Comparison of ENCODE assay signal across 17 cellular contexts in genomic region chr11:115454525-115454924, GRCh38. TPM values are rescaled to one million over a fixed set of nuclear protein-coding genes. Genes with fewer than 3 reads are reported as not detected.
DNase-seq lines count a peak whose midpoint lies in the region; ATAC-seq, FAIRE-seq and TF ChIP-seq lines count a peak whose summit lies in the region.
"Had no signal": no experiment of that assay in that cellular context is flagged by ENCODE, and none has a peak within 500 bp of the region (broad histone marks: within the 10 kb centered on the region; RNA-seq: fewer than 3 reads in every experiment).

No MANE protein-coding gene starts in this region.

- H3K27ac Mint-ChIP-seq in endodermal cell: no peak overlapping the region
- H3K27ac Mint-ChIP-seq in CD14-positive monocyte: no peak overlapping the region
- H3K27ac Mint-ChIP-seq: CD4-positive, CD25-positive, alpha-beta regulatory T cell; CD8-positive, alpha-beta T cell had no signal

- H4K20me1 ChIP-seq in MM.1S (ENCODE audit: insufficient read depth, low read length) (no peaks in the 10 kb centered on the region), HepG2 (ENCODE audit: insufficient read depth, low read length) (no peaks in the 10 kb centered on the region; the same call in 1 of the 2 replicates)

- H3F3A ChIP-seq in MM.1S (ENCODE audit: insufficient read depth, low read length): no peaks in the 10 kb centered on the region

- no peak overlapping the region for H2AFZ ChIP-seq in MM.1S (ENCODE audit: low read length)
- H2AFZ ChIP-seq in HepG2 (ENCODE audit: low read length): no peak overlapping the region

- peaks cover 60% of the 10 kb centered on the region for H3K4me1 Mint-ChIP-seq in endodermal cell
- no peaks in the 10 kb centered on the region for H3K4me1 Mint-ChIP-seq in CD14-positive monocyte
- H3K4me1 Mint-ChIP-seq: CD4-positive, CD25-positive, alpha-beta regulatory T cell had no signal

- TF ChIP-seq POLR2A in HepG2 (IDR thresholded peaks at IDR 0.05; ENCODE audit: insufficient read depth in 1 of 2, low read depth in 2 of 2, low read length in 2 of 2): no peak

- CTCF ChIA-PET in HepG2 (lab: Yijun Ruan, JAX; ENCODE audit: low intra/inter-chr PET ratio, low total read pairs): no interaction called here

- 91% methylated on average over 1 of the region's 1 CpG; no CpG with 5 or more reads in 1 of the 2 experiments for WGBS in endodermal cell (ENCODE audit: insufficient coverage in 1 of 2, insufficient read length in 1 of 2), 2 experiments
- WGBS in HepG2 (ENCODE audit: low lambda C conversion rate): 20% methylated on average over 1 of the region's 1 CpG
- 78 to 95% (median 90%) methylated on average over 1 of the region's 1 CpG for WGBS in small intestine, 3 donors

- DNase-seq in MM.1S (no peak), endodermal cell (no peak), HepG2 (ENCODE audit: low spot score) (no peak), iPS-NIHi7 (ENCODE audit: extremely low spot score) (no peak), CD14-positive monocyte (ENCODE audit: low spot score) (no peak), small intestine (no peak)
- DNase-seq: C1 segment of cervical spinal cord; Caco-2; CD4-positive, CD25-positive, alpha-beta regulatory T cell; CD8-positive, alpha-beta T cell; DMS153; DND-41; H7; HCEC 1CT had no signal

- TF ChIP-seq CTCF in MM.1S (IDR thresholded peaks at IDR 0.05; ENCODE audit: low read length): no peak
- TF ChIP-seq CTCF in endodermal cell (conservative IDR thresholded peaks at IDR 0.05): no peak
- TF ChIP-seq CTCF in HepG2 (CRISPR knock-in tag; IDR thresholded peaks at IDR 0.05): no peak
- TF ChIP-seq CTCF in CD14-positive monocyte (IDR thresholded peaks at IDR 0.05): no peak

- ATAC-seq in HepG2: peak; percentile 58
- no peak for ATAC-seq in HG02973 (IDR thresholded peaks at IDR 0.05; ENCODE audit: unreplicated experiment)
- ATAC-seq: CD8-positive, alpha-beta T cell had no signal

- H3K9me3 ChIP-seq in MM.1S (replicated peaks; ENCODE audit: insufficient read depth, low read length) (no peaks in the 10 kb centered on the region), endodermal cell (ENCODE audit: control insufficient read depth, low read length) (no peaks in the 10 kb centered on the region), HepG2 (ENCODE audit: low read length) (no peaks in the 10 kb centered on the region), small intestine (ENCODE audit: control insufficient read depth, low read depth) (no peaks in the 10 kb centered on the region)
- H3K9me3 ChIP-seq: Caco-2 had no signal

- H3K27ac ChIP-seq in MM.1S (ENCODE audit: low read length) (peak overlapping the region; percentile 38; the same call in 1 of the 2 replicates), endodermal cell (ENCODE audit: low read depth, low read length) (no peak overlapping the region), HepG2 (ENCODE audit: extremely low read length, insufficient read depth, low read length) (no peak overlapping the region), small intestine (ENCODE audit: low read depth in 1 of 2, low read length in 1 of 2) (no peak overlapping the region)

- no peak for TF ChIP-seq EP300 in HepG2 (IDR thresholded peaks at IDR 0.05; ENCODE audit: low read depth in 2 of 2, low read length in 2 of 2)
- TF ChIP-seq EP300 in HepG2 (CRISPR knock-in tag; IDR thresholded peaks at IDR 0.05; ENCODE audit: borderline replicate concordance): no peak

- H3K27me3 ChIP-seq in MM.1S (replicated peaks; ENCODE audit: insufficient read depth, low read length) (no peaks in the 10 kb centered on the region), endodermal cell (ENCODE audit: control insufficient read depth, insufficient read depth, low read length, poor library complexity, severe bottlenecking) (no peaks in the 10 kb centered on the region), HepG2 (ENCODE audit: control insufficient read depth in 1 of 2, insufficient read depth in 2 of 2, low read length in 2 of 2) (no peaks in the 10 kb centered on the region), small intestine (ENCODE audit: control insufficient read depth in 2 of 2, insufficient read depth in 2 of 2, low read length in 2 of 2) (no peaks in the 10 kb centered on the region)

- no peaks in the 10 kb centered on the region for H3K36me3 ChIP-seq in MM.1S (replicated peaks; ENCODE audit: insufficient read depth, low read length)
- H3K36me3 ChIP-seq in endodermal cell (ENCODE audit: control insufficient read depth, insufficient read depth, low read length): no peaks in the 10 kb centered on the region
- peaks cover 0 to 1% of the 10 kb centered on the region in 2 experiments; a peak in 2 of 5 replicates for H3K36me3 ChIP-seq in HepG2 (replicated peaks in 1 of 2; ENCODE audit: control insufficient read depth in 1 of 2, insufficient read depth in 2 of 2, low read length in 2 of 2)
- H3K36me3 ChIP-seq in small intestine (ENCODE audit: control insufficient read depth in 2 of 2, insufficient read depth in 2 of 2, low read length in 2 of 2): no peaks in the 10 kb centered on the region

- no peak for TF ChIP-seq RAD21 in HepG2 (CRISPR knock-in tag; IDR thresholded peaks at IDR 0.05)

- intact Hi-C loops in HepG2 (cut with micrococcal nuclease; ENCODE audit: unreplicated experiment): no loop called here
- intact Hi-C loops in CD14-positive monocyte (cut with micrococcal nuclease): no loop called here

- no peaks in the 10 kb centered on the region for H3K36me3 Mint-ChIP-seq in endodermal cell (ENCODE audit: low read depth)
- H3K36me3 Mint-ChIP-seq in CD14-positive monocyte: no peaks in the 10 kb centered on the region
- H3K36me3 Mint-ChIP-seq: CD4-positive, CD25-positive, alpha-beta regulatory T cell; CD8-positive, alpha-beta T cell had no signal

- POLR2A ChIA-PET in HepG2 (lab: Yijun Ruan, JAX): no interaction called here

- H3K4me1 ChIP-seq in MM.1S (ENCODE audit: low read length) (peaks cover 28% of the 10 kb centered on the region), endodermal cell (ENCODE audit: control insufficient read depth, insufficient read depth, low read length) (peaks cover 15% of the 10 kb centered on the region), HepG2 (ENCODE audit: insufficient read depth, low read length) (peaks cover 33% of the 10 kb centered on the region), small intestine (ENCODE audit: control insufficient read depth in 2 of 2, insufficient read depth in 1 of 2, low read depth in 1 of 2, low read length in 1 of 2) (no peaks in the 10 kb centered on the region)

- H3K9me3 Mint-ChIP-seq in endodermal cell: no peaks in the 10 kb centered on the region
- H3K9me3 Mint-ChIP-seq in CD14-positive monocyte: peaks cover 0 to 1% (median 0%) of the 10 kb centered on the region in 7 donors
- H3K9me3 Mint-ChIP-seq: CD8-positive, alpha-beta T cell had no signal

- peak; percentile 47 for FAIRE-seq in HepG2 (lab: Jason Lieb, UNC)
- FAIRE-seq in small intestine (lab: Jason Lieb, UNC): no peak
- FAIRE-seq: G401.6, H1 had no signal

- H3K9ac ChIP-seq in MM.1S (ENCODE audit: low read length) (no peak overlapping the region), endodermal cell (ENCODE audit: extremely low read depth, low read length, poor library complexity, severe bottlenecking) (no peak overlapping the region), HepG2 (ENCODE audit: insufficient read depth, low read depth, low read length) (no peak overlapping the region)

- peak overlapping the region; percentile 47 for H3K4me2 ChIP-seq in MM.1S (ENCODE audit: low read depth, low read length)
- H3K4me2 ChIP-seq in HepG2 (ENCODE audit: low read depth, low read length): no peak overlapping the region

- no peaks in the 10 kb centered on the region for H3K9me2 ChIP-seq in MM.1S (replicated peaks; ENCODE audit: insufficient read depth, low read length)

- BruUV-seq in HepG2 (replicated peaks; lab: Mats Ljungman, UMichigan): no TSS peak

- H3K4me3 ChIP-seq in MM.1S (ENCODE audit: low read length): no peak overlapping the region; the same call in 1 of the 2 replicates
- peak overlapping the region; percentile 37 for H3K4me3 ChIP-seq in endodermal cell (ENCODE audit: low read length)
- no peak overlapping the region for H3K4me3 ChIP-seq in HepG2 (replicated peaks in 1 of 3; ENCODE audit: insufficient read depth in 1 of 3, low read depth in 2 of 3, low read length in 3 of 3)
- H3K4me3 ChIP-seq in small intestine (ENCODE audit: low read depth in 1 of 2, low read length in 2 of 2): no peak overlapping the region

- H3K27me3 Mint-ChIP-seq in endodermal cell (ENCODE audit: insufficient read depth) (no peaks in the 10 kb centered on the region), CD14-positive monocyte (ENCODE audit: low read depth in 3 of 3) (peaks cover 2 to 3% (median 3%) of the 10 kb centered on the region in 3 donors)
- H3K27me3 Mint-ChIP-seq: CD4-positive, CD25-positive, alpha-beta regulatory T cell had no signal

- H3K4me3 Mint-ChIP-seq in endodermal cell (no peak overlapping the region), CD14-positive monocyte (no peak overlapping the region)
- H3K4me3 Mint-ChIP-seq: CD4-positive, CD25-positive, alpha-beta regulatory T cell; CD8-positive, alpha-beta T cell had no signal

- H3K79me2 ChIP-seq in MM.1S (ENCODE audit: low read length) (peaks cover 97% of the 10 kb centered on the region), HepG2 (ENCODE audit: insufficient read depth, low read length) (peaks cover 38% of the 10 kb centered on the region)

- in situ Hi-C loops in HepG2 (cut with HindIII; ENCODE audit: extremely low pct_ligation_motif_present, low pct_unique_long_range_greater_than_20kb): no loop called here

RNA-seq across cellular contexts. Expression of gene CADM1, which starts 49.7 kb away (rescaled TPM):
- 10 to 100 TPM; 76.3 to 88.2 TPM for total RNA-seq in endodermal cell
- 95.9 TPM for polyA plus RNA-seq in endodermal cell (2013, experiment 1 of 2)
- 91.3 TPM for polyA plus RNA-seq in endodermal cell (2013, experiment 2 of 2)
- total RNA-seq in HepG2 (2016; rRNA removed; fragmentation: Illumina TruSeq; extraction: Trizol): 62.2 and 122 TPM in 2 replicates
- total RNA-seq in HepG2 (2016; cell fraction: cytosol; rRNA removed; fragmentation: Illumina TruSeq; extraction: Trizol; ENCODE audit: low read depth): 20.6 and 22.4 TPM in 2 replicates
- 50.3 and 115 TPM in 2 replicates for total RNA-seq in HepG2 (2016; cell fraction: insoluble cytoplasmic fraction; rRNA removed; fragmentation: Illumina TruSeq; extraction: Trizol)
- total RNA-seq in HepG2 (2016; cell fraction: membrane; rRNA removed; fragmentation: Illumina TruSeq; extraction: Trizol): 22.9 and 28.5 TPM in 2 replicates
- total RNA-seq in HepG2 (2016; cell fraction: nucleus; rRNA removed; fragmentation: Illumina TruSeq; extraction: Trizol): 159 and 163 TPM in 2 replicates
- polyA plus RNA-seq in HepG2 (2011; rRNA removed): 61.6 and 71.3 TPM in 2 replicates
- 52.5 and 58.8 TPM in 2 replicates for polyA plus RNA-seq in HepG2 (2011; cell fraction: cytosol; rRNA removed)
- polyA plus RNA-seq in HepG2 (2011; cell fraction: nucleus; rRNA removed): 32.4 and 35.9 TPM in 2 replicates
- polyA plus RNA-seq in HepG2 (2012): 84.1 and 86.8 TPM in 2 replicates
- polyA plus RNA-seq in HepG2 (2016; cell fraction: cytosol; fragmentation: Illumina TruSeq; extraction: Trizol; ENCODE audit: low read depth): 8.7 and 9.1 TPM in 2 replicates
- polyA plus RNA-seq in HepG2 (2016; cell fraction: insoluble cytoplasmic fraction; fragmentation: Illumina TruSeq; extraction: Trizol; ENCODE audit: low read depth): 40.6 and 51.1 TPM in 2 replicates
- polyA plus RNA-seq in HepG2 (2016; cell fraction: membrane; fragmentation: Illumina TruSeq; extraction: Trizol; ENCODE audit: low read depth): 8.6 and 11.4 TPM in 2 replicates
- 126 and 127 TPM in 2 replicates for polyA plus RNA-seq in HepG2 (2016; cell fraction: nucleus; fragmentation: Illumina TruSeq; extraction: Trizol; ENCODE audit: insufficient read depth, low read depth)
- polyA minus RNA-seq in HepG2 (2011; rRNA and poly(A)+ RNA removed; ENCODE audit: low replicate concordance): 78.2 TPM in 1 of 2 replicates, not detected in the other
- 56.0 and 62.6 TPM in 2 replicates for polyA minus RNA-seq in HepG2 (2011; cell fraction: cytosol; rRNA and poly(A)+ RNA removed)
- 161 and 188 TPM in 2 replicates for polyA minus RNA-seq in HepG2 (2011; cell fraction: nucleus; rRNA and poly(A)+ RNA removed)
- not detected for polyA plus RNA-seq in CD14-positive monocyte
- polyA plus RNA-seq in small intestine: 1 to 10 TPM; 2.2 to 8.5 (median 3.1) TPM
